In the genomic region with DNA sequence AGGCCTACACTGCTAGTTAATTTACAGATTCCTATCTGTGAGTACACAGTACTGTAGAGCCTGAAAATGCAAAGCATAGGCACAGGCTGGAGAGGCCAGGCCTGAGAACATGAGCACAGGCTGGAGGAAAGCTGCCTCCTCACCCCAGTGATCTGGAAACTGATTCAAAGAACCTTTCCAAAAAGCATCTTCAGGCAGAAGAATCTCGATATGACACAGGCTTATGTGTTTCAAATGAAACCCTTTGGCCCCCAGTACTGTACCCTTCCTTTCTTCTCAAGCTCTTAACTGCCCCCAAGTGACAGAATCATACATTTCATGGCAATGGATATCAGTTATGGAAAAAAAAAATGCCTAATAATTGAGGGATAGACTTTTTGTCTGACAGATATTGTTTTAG, we compare ENCODE assay signal across 14 cellular contexts.
DNase-seq lines count a peak whose midpoint lies in the region; ATAC-seq and TF ChIP-seq lines count a peak whose summit lies in the region.
"Had no signal": no experiment of that assay in that cellular context is flagged by ENCODE, and none has a peak within 500 bp of the region (broad histone marks: within the 10 kb centered on the region; RNA-seq: fewer than 3 reads in every experiment).

No MANE protein-coding gene starts in this region.

- H3K4me3 ChIP-seq in OCI-LY3 (ENCODE audit: low read length), result no peak overlapping the region
- no peak overlapping the region for H3K4me3 ChIP-seq in fibroblast of mammary gland (ENCODE audit: control insufficient read depth, low read depth, low read length)
- H3K4me3 ChIP-seq: SJSA1, testis had no signal

- no peak overlapping the region for H3K27ac ChIP-seq in OCI-LY3 (ENCODE audit: low read length)
- H3K27ac ChIP-seq: neutrophil, SJSA1, testis had no signal

- H3K9ac ChIP-seq in OCI-LY3 (ENCODE audit: low read length), result no peak overlapping the region

- H3K4me2 ChIP-seq in OCI-LY3 (ENCODE audit: low read length), result no peak overlapping the region

- H2AFZ ChIP-seq in OCI-LY3 (ENCODE audit: low read depth, low read length), result no peak overlapping the region

- H3K4me3 Mint-ChIP-seq in activated CD8-positive, alpha-beta memory T cell treated with anti-CD3 and anti-CD28 coated beads, Interleukin-2, amount 10 ng/mL, durations not matched to agents 7 days and 5 days, result no peak overlapping the region
- no peak overlapping the region for H3K4me3 Mint-ChIP-seq in stimulated activated effector memory CD8-positive, alpha-beta T cell treated with anti-CD3 and anti-CD28 coated beads, Interleukin-12 subunit alpha, Interleukin-12 subunit beta, amount 100 ng/mL, for 72 hours
- H3K4me3 Mint-ChIP-seq: immature natural killer cell had no signal

- peaks cover 7% of the 10 kb centered on the region for H3K4me1 Mint-ChIP-seq in activated CD8-positive, alpha-beta memory T cell treated with anti-CD3 and anti-CD28 coated beads, Interleukin-2, amount 10 ng/mL, durations not matched to agents 7 days and 5 days
- no peaks in the 10 kb centered on the region for H3K4me1 Mint-ChIP-seq in stimulated activated effector memory CD8-positive, alpha-beta T cell treated with anti-CD3 and anti-CD28 coated beads, Interleukin-12 subunit alpha, Interleukin-12 subunit beta, amount 100 ng/mL, for 72 hours
- H3K4me1 Mint-ChIP-seq: immature natural killer cell had no signal

- CTCF ChIA-PET in activated CD8-positive, alpha-beta memory T cell treated with anti-CD3 and anti-CD28 coated beads, Interleukin-2, amount 10 ng/mL, durations not matched to agents 7 days and 5 days (lab: Charles Lee), result no interaction called here

- H3K9me3 Mint-ChIP-seq in activated CD8-positive, alpha-beta memory T cell treated with anti-CD3 and anti-CD28 coated beads, Interleukin-2, amount 10 ng/mL, durations not matched to agents 7 days and 5 days (ENCODE audit: low read depth), result no peaks in the 10 kb centered on the region
- H3K9me3 Mint-ChIP-seq in stimulated activated effector memory CD8-positive, alpha-beta T cell treated with anti-CD3 and anti-CD28 coated beads, Interleukin-12 subunit alpha, Interleukin-12 subunit beta, amount 100 ng/mL, for 72 hours, result no peaks in the 10 kb centered on the region

- H4K20me1 ChIP-seq in OCI-LY3 (ENCODE audit: insufficient read depth, low read length), result no peaks in the 10 kb centered on the region

- no peaks in the 10 kb centered on the region for H3K27me3 ChIP-seq in OCI-LY3 (ENCODE audit: low read depth, low read length)
- H3K27me3 ChIP-seq: neutrophil, SJSA1, testis had no signal

- H3K4me1 ChIP-seq in OCI-LY3 (ENCODE audit: low read length), result no peaks in the 10 kb centered on the region
- H3K4me1 ChIP-seq: SJSA1, testis had no signal

- peaks cover 1% of the 10 kb centered on the region for H3K36me3 Mint-ChIP-seq in activated CD8-positive, alpha-beta memory T cell treated with anti-CD3 and anti-CD28 coated beads, Interleukin-2, amount 10 ng/mL, durations not matched to agents 7 days and 5 days
- H3K36me3 Mint-ChIP-seq in stimulated activated effector memory CD8-positive, alpha-beta T cell treated with anti-CD3 and anti-CD28 coated beads, Interleukin-12 subunit alpha, Interleukin-12 subunit beta, amount 100 ng/mL, for 72 hours, result no peaks in the 10 kb centered on the region
- H3K36me3 Mint-ChIP-seq: immature natural killer cell had no signal

- peak; percentile 39 for ATAC-seq in activated CD8-positive, alpha-beta memory T cell treated with anti-CD3 and anti-CD28 coated beads, Interleukin-2, amount 10 ng/mL, durations not matched to agents 7 days and 5 days
- peak; percentile 77 for ATAC-seq in stimulated activated effector memory CD8-positive, alpha-beta T cell treated with anti-CD3 and anti-CD28 coated beads, Interleukin-12 subunit alpha, Interleukin-12 subunit beta, amount 100 ng/mL, for 72 hours
- ATAC-seq in HG03469 (IDR thresholded peaks at IDR 0.05; ENCODE audit: unreplicated experiment), result no peak

- TF ChIP-seq CTCF in OCI-LY3 (IDR thresholded peaks at IDR 0.05; ENCODE audit: low read depth, low read length) (peak; percentile 54), fibroblast of mammary gland (conservative IDR thresholded peaks at IDR 0.05; ENCODE audit: control insufficient read depth, insufficient read depth, low read depth, low read length) (peak; percentile 6)

- H3K9me3 ChIP-seq in OCI-LY3 (ENCODE audit: insufficient read depth, low read length), result no peaks in the 10 kb centered on the region
- H3K9me3 ChIP-seq: neutrophil, SJSA1, testis had no signal

- H3K36me3 ChIP-seq in OCI-LY3 (replicated peaks; ENCODE audit: low read depth, low read length), result no peaks in the 10 kb centered on the region
- H3K36me3 ChIP-seq: neutrophil, SJSA1 had no signal

- no peak for DNase-seq in activated CD8-positive, alpha-beta memory T cell treated with anti-CD3 and anti-CD28 coated beads, Interleukin-2, amount 10 ng/mL, durations not matched to agents 7 days and 5 days
- no peak for DNase-seq in activated CD8-positive, alpha-beta memory T cell treated with anti-CD3 and anti-CD28 coated beads, Interleukin-2, amount 50 U/mL, for 48 hours
- DNase-seq in fibroblast of mammary gland (ENCODE audit: low read depth), result peak; percentile 6
- peak in 1 of 2 donors; percentile 47 for DNase-seq in stimulated activated effector memory CD8-positive, alpha-beta T cell treated with anti-CD3 and anti-CD28 coated beads, Interleukin-12 subunit alpha, Interleukin-12 subunit beta, amount 100 ng/mL, for 72 hours (ENCODE audit: low spot score in 2 of 2)
- no peak for DNase-seq in stimulated activated CD4-positive, alpha-beta T cell treated with anti-CD3 and anti-CD28 coated beads, Interleukin-2, amount 100 ng/mL, for 24 hours
- DNase-seq in NCI-H1417 treated with DMSO at 0.1 percent for 48 hours (lab: John Stamatoyannopoulos, UW), result no peak
- DNase-seq: immature natural killer cell; NCI-H2029; stimulated activated CD4-positive, alpha-beta T cell treated with anti-CD3 and anti-CD28 coated beads, Interleukin-1b, Interleukin-23, amount 100 ng/mL, for 48 hours; testis had no signal

- no peak overlapping the region for H3K27ac Mint-ChIP-seq in activated CD8-positive, alpha-beta memory T cell treated with anti-CD3 and anti-CD28 coated beads, Interleukin-2, amount 10 ng/mL, durations not matched to agents 7 days and 5 days
- no peak overlapping the region for H3K27ac Mint-ChIP-seq in stimulated activated effector memory CD8-positive, alpha-beta T cell treated with anti-CD3 and anti-CD28 coated beads, Interleukin-12 subunit alpha, Interleukin-12 subunit beta, amount 100 ng/mL, for 72 hours
- H3K27ac Mint-ChIP-seq: immature natural killer cell had no signal

- H3K27me3 Mint-ChIP-seq in activated CD8-positive, alpha-beta memory T cell treated with anti-CD3 and anti-CD28 coated beads, Interleukin-2, amount 10 ng/mL, durations not matched to agents 7 days and 5 days, result no peaks in the 10 kb centered on the region

- no peaks in the 10 kb centered on the region for H3K79me2 ChIP-seq in OCI-LY3 (ENCODE audit: low read length)
